ENCODE assay signal across 25 cellular contexts in the genomic region with DNA sequence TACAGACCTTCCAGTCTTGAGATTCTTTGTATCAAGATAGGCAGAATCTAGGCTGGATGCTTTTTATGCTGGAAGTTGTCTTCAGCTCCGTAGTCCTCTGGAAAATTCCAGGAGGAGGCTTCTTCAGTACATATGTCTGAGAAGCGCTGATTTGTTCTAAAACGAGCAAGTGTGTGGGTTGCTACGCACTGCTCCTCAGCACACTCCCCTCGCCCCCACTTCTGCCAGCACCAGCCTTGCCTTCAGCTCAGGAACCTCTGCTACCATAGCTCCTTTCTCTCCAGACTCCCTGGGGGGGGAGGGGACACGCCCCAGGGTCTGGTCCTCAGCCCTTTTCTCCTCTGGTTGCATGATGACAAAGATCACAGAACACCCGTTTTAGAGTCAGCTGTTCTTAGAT.
"Had no signal": no experiment of that assay in that cellular context is flagged by ENCODE, and none has a peak within 500 bp of the region (broad histone marks: within the 10 kb centered on the region; RNA-seq: fewer than 3 reads in every experiment).

No MANE protein-coding gene starts in this region.

- H3K27me3 ChIP-seq: brain microvascular endothelial cell, cardiac muscle cell, MG63 had no signal

- H3K27ac Mint-ChIP-seq: activated B cell treated with CpG ODN at 0.5 μM for 24 hours; activated CD4-positive, alpha-beta T cell treated with anti-CD3 and anti-CD28 coated beads, Interleukin-2, amount 10 ng/mL, durations not matched to agents 24 days and 14 days; activated CD8-positive, alpha-beta memory T cell treated with anti-CD3 and anti-CD28 coated beads, Interleukin-2, amount 10 ng/mL, durations not matched to agents 7 days and 5 days; activated naive CD4-positive, alpha-beta T cell treated with anti-CD3 and anti-CD28 coated beads, Interleukin-2, amount 50 U/mL, for 72 hours; activated naive CD8-positive, alpha-beta T cell treated with anti-CD3 and anti-CD28 coated beads, Interleukin-2, amount 50 U/mL, for 24 hours; activated T-cell treated with anti-CD3 and anti-CD28 coated beads, Interleukin-2, amount 50 U/mL, for 24 hours; activated T-helper 1 cell treated with anti-CD3 and anti-CD28 coated beads, Interleukin-12 subunit alpha, Interleukin-12 subunit beta, Interleukin-2, Interleukin-4 antibody, amounts not matched to agents 30 ng/mL and 10 ng/mL and 1 ng/mL, durations not matched to agents 14 hours and 24 hours and 36 hours; T-helper 17 cell had no signal

- ATAC-seq: activated CD8-positive, alpha-beta memory T cell treated with anti-CD3 and anti-CD28 coated beads, Interleukin-2, amount 10 ng/mL, durations not matched to agents 7 days and 5 days; activated naive CD4-positive, alpha-beta T cell treated with anti-CD3 and anti-CD28 coated beads, Interleukin-2, amount 50 U/mL, for 72 hours; activated naive CD8-positive, alpha-beta T cell treated with anti-CD3 and anti-CD28 coated beads, Interleukin-2, amount 50 U/mL, for 24 hours; T-helper 17 cell had no signal

- DNase-seq: activated B cell treated with CpG ODN at 0.5 μM for 24 hours; activated CD4-positive, alpha-beta T cell treated with anti-CD3 and anti-CD28 coated beads for 1 hour; activated CD4-positive, alpha-beta T cell treated with anti-CD3 and anti-CD28 coated beads, Interleukin-2, amount 10 ng/mL, durations not matched to agents 24 days and 14 days; activated CD4-positive, alpha-beta T cell treated with anti-CD3 and anti-CD28 coated beads, Interleukin-2, amount 50 U/mL, for 48 hours; activated CD8-positive, alpha-beta memory T cell treated with anti-CD3 and anti-CD28 coated beads, Interleukin-2, amount 10 ng/mL, durations not matched to agents 7 days and 5 days; activated effector memory CD4-positive, alpha-beta T cell treated with anti-CD3 and anti-CD28 coated beads, Interleukin-2, amount 50 U/mL, for 16 hours; activated naive CD4-positive, alpha-beta T cell treated with Interleukin-2 at 50 U/mL for 16 hours; activated naive CD8-positive, alpha-beta T cell treated with anti-CD3 and anti-CD28 coated beads, Interleukin-2, amount 50 U/mL, for 24 hours; activated T-cell treated with anti-CD3 and anti-CD28 coated beads, Interleukin-2, amount 50 U/mL, for 24 hours; amniotic stem cell; brain microvascular endothelial cell; MG63; MV-4-11; NCI-H1092 treated with DMSO at 0.1 percent for 48 hours; NCI-H1417 treated with DMSO at 0.1 percent for 48 hours; NCI-H1694 treated with DMSO at 0.1 percent for 48 hours; NCI-H2029 treated with DMSO at 0.1 percent for 48 hours; NCI-H446; NCI-H524; SIG-M5; T-helper 17 cell; T-helper 9 cell had no signal

- H3K27ac ChIP-seq: brain microvascular endothelial cell, cardiac muscle cell had no signal

- H3K4me1 Mint-ChIP-seq: activated B cell treated with CpG ODN at 0.5 μM for 24 hours; activated CD4-positive, alpha-beta T cell treated with anti-CD3 and anti-CD28 coated beads, Interleukin-2, amount 10 ng/mL, durations not matched to agents 24 days and 14 days; activated CD8-positive, alpha-beta memory T cell treated with anti-CD3 and anti-CD28 coated beads, Interleukin-2, amount 10 ng/mL, durations not matched to agents 7 days and 5 days; activated naive CD8-positive, alpha-beta T cell treated with anti-CD3 and anti-CD28 coated beads, Interleukin-2, amount 50 U/mL, for 24 hours; T-helper 17 cell had no signal

- H3K36me3 ChIP-seq: brain microvascular endothelial cell, cardiac muscle cell, MG63 had no signal

- H3K4me3 ChIP-seq: cardiac muscle cell, MG63 had no signal

- H3K4me3 Mint-ChIP-seq: activated B cell treated with CpG ODN at 0.5 μM for 24 hours; activated CD4-positive, alpha-beta T cell treated with anti-CD3 and anti-CD28 coated beads, Interleukin-2, amount 10 ng/mL, durations not matched to agents 24 days and 14 days; activated CD8-positive, alpha-beta memory T cell treated with anti-CD3 and anti-CD28 coated beads, Interleukin-2, amount 10 ng/mL, durations not matched to agents 7 days and 5 days; activated naive CD8-positive, alpha-beta T cell treated with anti-CD3 and anti-CD28 coated beads, Interleukin-2, amount 50 U/mL, for 24 hours; activated T-cell treated with anti-CD3 and anti-CD28 coated beads, Interleukin-2, amount 50 U/mL, for 24 hours; activated T-helper 1 cell treated with anti-CD3 and anti-CD28 coated beads, Interleukin-12 subunit alpha, Interleukin-12 subunit beta, Interleukin-2, Interleukin-4 antibody, amounts not matched to agents 30 ng/mL and 10 ng/mL and 1 ng/mL, durations not matched to agents 14 hours and 24 hours and 36 hours; T-helper 17 cell had no signal

- H3K36me3 Mint-ChIP-seq: activated CD8-positive, alpha-beta memory T cell treated with anti-CD3 and anti-CD28 coated beads, Interleukin-2, amount 10 ng/mL, durations not matched to agents 7 days and 5 days; activated naive CD4-positive, alpha-beta T cell treated with anti-CD3 and anti-CD28 coated beads, Interleukin-2, amount 50 U/mL, for 72 hours had no signal

- H3K9me3 Mint-ChIP-seq: activated CD4-positive, alpha-beta T cell treated with anti-CD3 and anti-CD28 coated beads, Interleukin-2, amount 10 ng/mL, durations not matched to agents 24 days and 14 days; activated naive CD4-positive, alpha-beta T cell treated with anti-CD3 and anti-CD28 coated beads, Interleukin-2, amount 50 U/mL, for 72 hours; activated T-cell treated with anti-CD3 and anti-CD28 coated beads, Interleukin-2, amount 50 U/mL, for 24 hours; activated T-helper 1 cell treated with anti-CD3 and anti-CD28 coated beads, Interleukin-12 subunit alpha, Interleukin-12 subunit beta, Interleukin-2, Interleukin-4 antibody, amounts not matched to agents 30 ng/mL and 10 ng/mL and 1 ng/mL, durations not matched to agents 14 hours and 24 hours and 36 hours had no signal
